In the genomic region with DNA sequence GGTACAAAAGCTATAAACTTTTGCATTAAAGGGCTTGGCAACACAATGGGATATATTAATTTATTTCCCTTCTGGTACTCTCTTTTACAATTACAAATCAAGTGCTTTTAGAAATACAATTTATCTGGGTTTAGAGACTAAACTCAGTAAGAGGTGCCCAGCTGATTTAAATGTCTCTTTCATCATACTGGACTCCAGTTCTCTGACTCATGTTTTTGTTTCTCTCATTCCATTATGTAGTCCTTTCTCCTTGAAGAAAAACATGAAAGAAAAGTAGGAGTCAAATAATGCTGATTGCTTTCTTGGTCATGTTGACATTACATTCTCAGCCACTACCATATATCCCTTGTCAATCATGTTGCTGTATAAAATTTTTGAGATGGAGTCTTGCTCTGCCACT, we compare ENCODE assay signal across 20 cellular contexts. TPM values are rescaled to one million over a fixed set of nuclear protein-coding genes. Genes with fewer than 3 reads are reported as not detected.
A peak's percentile ranks its signal among the peaks of the same experiment; 100 is the strongest.
DNase-seq lines count a peak whose midpoint lies in the region; ATAC-seq and TF ChIP-seq lines count a peak whose summit lies in the region.
"Had no signal": no experiment of that assay in that cellular context is flagged by ENCODE, and none has a peak within 500 bp of the region (broad histone marks: within the 10 kb centered on the region; RNA-seq: fewer than 3 reads in every experiment).

No MANE protein-coding gene starts in this region.

- POLR2A ChIA-PET in CD8-positive, alpha-beta T cell (lab: Charles Lee) = no interaction called here

- H3K4me1 Mint-ChIP-seq in CD8-positive, alpha-beta T cell (ENCODE audit: low read depth) = no peaks in the 10 kb centered on the region
- H3K4me1 Mint-ChIP-seq: activated naive CD4-positive, alpha-beta T cell treated with anti-CD3 and anti-CD28 coated beads, Interleukin-2, amount 50 U/mL, for 24 hours had no signal

- no peaks in the 10 kb centered on the region for H3K27me3 Mint-ChIP-seq in CD8-positive, alpha-beta T cell (ENCODE audit: low read depth)
- H3K27me3 Mint-ChIP-seq: activated naive CD4-positive, alpha-beta T cell treated with anti-CD3 and anti-CD28 coated beads, Interleukin-2, amount 50 U/mL, for 24 hours had no signal

- no peak overlapping the region for H3K27ac Mint-ChIP-seq in CD8-positive, alpha-beta T cell
- H3K27ac Mint-ChIP-seq: activated naive CD4-positive, alpha-beta T cell treated with anti-CD3 and anti-CD28 coated beads, Interleukin-2, amount 50 U/mL, for 24 hours had no signal

- ATAC-seq in left lobe of liver (peak; percentile 55), right cardiac atrium (no peak)
- ATAC-seq in CD8-positive, alpha-beta T cell = no peak

- no peaks in the 10 kb centered on the region for H3K9me3 ChIP-seq in CD8-positive, alpha-beta T cell (ENCODE audit: low read length)
- no peaks in the 10 kb centered on the region for H3K9me3 ChIP-seq in right cardiac atrium (ENCODE audit: control insufficient read depth, low read length)
- H3K9me3 ChIP-seq: esophagus squamous epithelium, neutrophil, Peyer's patch, suprapubic skin had no signal

- intact Hi-C loops in CD8-positive, alpha-beta T cell (cut with DNase I, micrococcal nuclease) = no loop called here
- intact Hi-C loops in right cardiac atrium (cut with DNase I) = no loop called here

- H3K36me3 ChIP-seq in CD8-positive, alpha-beta T cell (ENCODE audit: insufficient read depth, low read length) = peaks cover 13% of the 10 kb centered on the region

- H3K4me3 ChIP-seq in CD8-positive, alpha-beta T cell (ENCODE audit: low read depth, low read length) = no peak overlapping the region
- H3K4me3 ChIP-seq in right cardiac atrium (ENCODE audit: low read length) = no peak overlapping the region
- H3K4me3 ChIP-seq: esophagus squamous epithelium, Peyer's patch, suprapubic skin had no signal

- no peak overlapping the region for H3K4me3 Mint-ChIP-seq in CD8-positive, alpha-beta T cell
- H3K4me3 Mint-ChIP-seq: activated naive CD4-positive, alpha-beta T cell treated with anti-CD3 and anti-CD28 coated beads, Interleukin-2, amount 50 U/mL, for 24 hours had no signal

- H3K27me3 ChIP-seq in CD8-positive, alpha-beta T cell (ENCODE audit: insufficient read depth, low read length) = no peaks in the 10 kb centered on the region
- H3K27me3 ChIP-seq in right cardiac atrium (ENCODE audit: control insufficient read depth, insufficient read depth) = no peaks in the 10 kb centered on the region
- H3K27me3 ChIP-seq: esophagus squamous epithelium, neutrophil, Peyer's patch, suprapubic skin had no signal

- peaks cover 30% of the 10 kb centered on the region for H3K36me3 Mint-ChIP-seq in CD8-positive, alpha-beta T cell

- H3K4me1 ChIP-seq in CD8-positive, alpha-beta T cell (ENCODE audit: insufficient read depth, low read length) = no peaks in the 10 kb centered on the region
- no peaks in the 10 kb centered on the region for H3K4me1 ChIP-seq in right cardiac atrium (ENCODE audit: control insufficient read depth, insufficient read depth, low read length)
- H3K4me1 ChIP-seq: esophagus squamous epithelium, Peyer's patch, suprapubic skin had no signal

- CTCF ChIA-PET in CD8-positive, alpha-beta T cell (lab: Charles Lee) = no interaction called here

- no peak overlapping the region for H3K27ac ChIP-seq in CD8-positive, alpha-beta T cell (ENCODE audit: low read depth, low read length)
- no peak overlapping the region for H3K27ac ChIP-seq in right cardiac atrium (ENCODE audit: low read length)
- H3K27ac ChIP-seq: esophagus squamous epithelium, HL-60, neutrophil, Peyer's patch, suprapubic skin had no signal

- peak; percentile 58 for DNase-seq in AG20443 (ENCODE audit: low spot score)
- DNase-seq in NCI-H226 = peak; percentile 57
- DNase-seq in dermis blood vessel endothelial cell = peak; percentile 2
- no peak for DNase-seq in left lobe of liver (ENCODE audit: low spot score)
- DNase-seq in CD8-positive, alpha-beta T cell = no peak
- DNase-seq in NCI-H2171 (lab: John Stamatoyannopoulos, UW) = no peak
- DNase-seq in NCI-H2081 treated with DMSO at 0.1 percent for 48 hours (lab: John Stamatoyannopoulos, UW) = no peak
- no peak for DNase-seq in right cardiac atrium
- DNase-seq: activated CD4-positive, alpha-beta T cell treated with anti-CD3 and anti-CD28 coated beads for 4 hours; activated T-cell treated with anti-CD3 and anti-CD28 coated beads for 4 hours; esophagus squamous epithelium; H7; NCI-H1930; NCI-H82; Peyer's patch; stimulated activated CD4-positive, alpha-beta T cell treated with anti-CD3 and anti-CD28 coated beads, Interleukin-12 subunit alpha, Interleukin-12 subunit beta, amount 100 ng/mL, for 4 hours had no signal

- H3K9me3 Mint-ChIP-seq in CD8-positive, alpha-beta T cell = no peaks in the 10 kb centered on the region
- H3K9me3 Mint-ChIP-seq: activated naive CD4-positive, alpha-beta T cell treated with anti-CD3 and anti-CD28 coated beads, Interleukin-2, amount 50 U/mL, for 24 hours had no signal

- no peak for TF ChIP-seq CTCF in CD8-positive, alpha-beta T cell (IDR thresholded peaks at IDR 0.05)

RNA-seq across cellular contexts. Expression of a gene that starts 36.3 kb away (rescaled TPM):
- total RNA-seq in dermis blood vessel endothelial cell (44.9 and 135 TPM in 2 replicates), left lobe of liver (67.4 TPM), right cardiac atrium (100 to 1,000 TPM; 313 to 329 (median 320) TPM)
- 10 to 100 TPM; 35.1 to 35.4 TPM for total RNA-seq in CD8-positive, alpha-beta T cell
- 326 TPM for polyA plus RNA-seq in right cardiac atrium

Comparison
In these comparisons a context has a peak if more than half of its experiments do, and no peak if none do; other contexts are left out.
1. DNase-seq: peak in AG20443 (single experiment), NCI-H226 (single experiment) and dermis blood vessel endothelial cell (single experiment); none in left lobe of liver (single experiment), CD8-positive, alpha-beta T cell (0 of 7), NCI-H2171 (single experiment), NCI-H2081 treated with DMSO at 0.1 percent for 48 hours (single experiment) and right cardiac atrium (0 of 3).